In genomic region chr22:38866399-38867123, GRCh38 we compare ENCODE assay signal across 17 cellular contexts. TPM values are rescaled to one million over a fixed set of nuclear protein-coding genes. Genes with fewer than 3 reads are reported as not detected.
DNase-seq lines count a peak whose midpoint lies in the region; ATAC-seq and TF ChIP-seq lines count a peak whose summit lies in the region.
"Had no signal": no experiment of that assay in that cellular context is flagged by ENCODE, and none has a peak within 500 bp of the region (broad histone marks: within the 10 kb centered on the region; RNA-seq: fewer than 3 reads in every experiment).

No MANE protein-coding gene starts in this region.

- H3K4me1 ChIP-seq in right lobe of liver, result peaks cover 0 to 21% (median 0%) of the 10 kb centered on the region in 4 donors
- H3K4me1 ChIP-seq in tibial artery, result peaks cover 10 to 96% (median 78%) of the 10 kb centered on the region in 4 donors

- no peak overlapping the region for H3K27ac Mint-ChIP-seq in chondrocyte (ENCODE audit: unreplicated experiment)
- H3K27ac Mint-ChIP-seq: activated CD8-positive, alpha-beta T cell treated with anti-CD3 and anti-CD28 coated beads, Interleukin-2, amount 10 ng/mL, durations not matched to agents 7 days and 5 days had no signal

- no peaks in the 10 kb centered on the region for H3K27me3 Mint-ChIP-seq in chondrocyte (ENCODE audit: low read depth)
- H3K27me3 Mint-ChIP-seq: naive B cell had no signal

- TF ChIP-seq POLR2A in right lobe of liver (IDR thresholded peaks at IDR 0.05), result no peak

- H3K9me3 ChIP-seq in right lobe of liver (no peaks in the 10 kb centered on the region), tibial artery (no peaks in the 10 kb centered on the region)
- H3K9me3 ChIP-seq: psoas muscle had no signal

- no peaks in the 10 kb centered on the region for H3K9me3 Mint-ChIP-seq in chondrocyte (ENCODE audit: low read depth)
- H3K9me3 Mint-ChIP-seq: CD14-positive monocyte, naive B cell had no signal

- peaks cover 27% of the 10 kb centered on the region for H3K4me1 Mint-ChIP-seq in chondrocyte (ENCODE audit: low read depth)

- no peak overlapping the region for H3K4me3 ChIP-seq in right lobe of liver
- no peak overlapping the region for H3K4me3 ChIP-seq in tibial artery
- H3K4me3 ChIP-seq: lung, psoas muscle had no signal

- no peak overlapping the region for H3K4me3 Mint-ChIP-seq in chondrocyte (ENCODE audit: unreplicated experiment)
- H3K4me3 Mint-ChIP-seq: activated CD8-positive, alpha-beta T cell treated with anti-CD3 and anti-CD28 coated beads, Interleukin-2, amount 10 ng/mL, durations not matched to agents 7 days and 5 days; CD14-positive monocyte; naive B cell had no signal

- no peak for ATAC-seq in right lobe of liver
- no peak for ATAC-seq in GM18511 (IDR thresholded peaks at IDR 0.05; ENCODE audit: unreplicated experiment)
- ATAC-seq in GM21529 (IDR thresholded peaks at IDR 0.05; ENCODE audit: unreplicated experiment), result no peak
- ATAC-seq in GM18519 (IDR thresholded peaks at IDR 0.05; ENCODE audit: low FRiP score, unreplicated experiment), result no peak
- ATAC-seq: activated CD8-positive, alpha-beta T cell treated with anti-CD3 and anti-CD28 coated beads, Interleukin-2, amount 10 ng/mL, durations not matched to agents 7 days and 5 days; psoas muscle had no signal

- DNase-seq in activated effector memory CD4-positive, alpha-beta T cell treated with anti-CD3 and anti-CD28 coated beads, Interleukin-2, amount 50 U/mL, for 16 hours, result peak; percentile 60
- DNase-seq in activated effector memory CD4-positive, alpha-beta T cell treated with Interleukin-2 at 50 U/mL for 16 hours, result no peak
- peak; percentile 85 for DNase-seq in chondrocyte (ENCODE audit: low spot score)
- DNase-seq in right lobe of liver, result peak in 2 of 3 donors; percentile 23 to 49
- peak; percentile 13 to 67 for DNase-seq in tibial artery
- DNase-seq: activated CD8-positive, alpha-beta T cell treated with anti-CD3 and anti-CD28 coated beads, Interleukin-2, amount 10 ng/mL, durations not matched to agents 7 days and 5 days; central memory CD4-positive, alpha-beta T cell; naive B cell; NCI-H187; NCI-H446 treated with DMSO at 0.1 percent for 48 hours; psoas muscle; stimulated activated naive CD4-positive, alpha-beta T cell treated with Interleukin-2 at 50 U/mL for 16 hours had no signal

- H3K27me3 ChIP-seq in right lobe of liver, result no peaks in the 10 kb centered on the region
- H3K27me3 ChIP-seq in tibial artery, result no peaks in the 10 kb centered on the region

- peaks cover 3% of the 10 kb centered on the region for H3K36me3 Mint-ChIP-seq in chondrocyte (ENCODE audit: low read depth)
- H3K36me3 Mint-ChIP-seq: naive B cell had no signal

- intact Hi-C loops in right lobe of liver (cut with DNase I), result loop anchor here (5.0 to 10.0 kb wide), 3 partner anchors 136 to 268 kb away; no protein-coding TSS in a partner anchor
- intact Hi-C loops in tibial artery (cut with DNase I; ENCODE audit: low total_unique reads), result loop anchor here (5.0 kb wide), 2 partner anchors 136 to 256 kb away; no protein-coding TSS in a partner anchor

- H3K36me3 ChIP-seq in right lobe of liver (peaks cover 0 to 6% (median 0%) of the 10 kb centered on the region in 4 donors), tibial artery (peaks cover 32 to 48% (median 42%) of the 10 kb centered on the region in 3 donors)

- TF ChIP-seq CTCF in chondrocyte (IDR thresholded peaks at IDR 0.05), result no peak
- TF ChIP-seq CTCF in right lobe of liver (IDR thresholded peaks at IDR 0.05), result no peak
- TF ChIP-seq CTCF in tibial artery (IDR thresholded peaks at IDR 0.05), result no peak

- no peak overlapping the region for H3K27ac ChIP-seq in right lobe of liver
- peak overlapping the region in 1 of 2 donors; percentile 20 for H3K27ac ChIP-seq in tibial artery
- H3K27ac ChIP-seq: psoas muscle had no signal

- 89% methylated on average over 30 of the region's 75 CpGs for WGBS in right lobe of liver (ENCODE audit: insufficient coverage, low coverage, low lambda C conversion rate, missing lambda C conversion rate)

RNA-seq across cellular contexts. Expression of gene CBX6, which starts 5.5 kb away (rescaled TPM):
- total RNA-seq in chondrocyte (80.1 to 110 TPM (median 82.9 TPM) in 3 replicates), right lobe of liver (10 to 100 TPM in 4 of 6 experiments, 1 to 10 TPM in 2; 7.8 to 22.5 (median 12.1) TPM)

RNA-seq across cellular contexts. Expression of gene NPTXR, which starts 22.7 kb away (rescaled TPM):
- 23.4 to 37.5 TPM (median 35.0 TPM) in 3 replicates for total RNA-seq in chondrocyte
- total RNA-seq in right lobe of liver, result under 1 TPM; 0.18 to 0.68 (median 0.28) TPM

Comparison
In these comparisons a context has a peak if more than half of its experiments do, and no peak if none do; other contexts are left out.
1. RNA of gene NPTXR, which starts 22.7 kb away (total RNA-seq): 23.4 to 37.5 TPM in chondrocyte; 0.18 to 0.68 TPM in right lobe of liver; every median in the first group is over 10 times any median in the second.